ENCODE assay signal across 8 cellular contexts in the genomic region with DNA sequence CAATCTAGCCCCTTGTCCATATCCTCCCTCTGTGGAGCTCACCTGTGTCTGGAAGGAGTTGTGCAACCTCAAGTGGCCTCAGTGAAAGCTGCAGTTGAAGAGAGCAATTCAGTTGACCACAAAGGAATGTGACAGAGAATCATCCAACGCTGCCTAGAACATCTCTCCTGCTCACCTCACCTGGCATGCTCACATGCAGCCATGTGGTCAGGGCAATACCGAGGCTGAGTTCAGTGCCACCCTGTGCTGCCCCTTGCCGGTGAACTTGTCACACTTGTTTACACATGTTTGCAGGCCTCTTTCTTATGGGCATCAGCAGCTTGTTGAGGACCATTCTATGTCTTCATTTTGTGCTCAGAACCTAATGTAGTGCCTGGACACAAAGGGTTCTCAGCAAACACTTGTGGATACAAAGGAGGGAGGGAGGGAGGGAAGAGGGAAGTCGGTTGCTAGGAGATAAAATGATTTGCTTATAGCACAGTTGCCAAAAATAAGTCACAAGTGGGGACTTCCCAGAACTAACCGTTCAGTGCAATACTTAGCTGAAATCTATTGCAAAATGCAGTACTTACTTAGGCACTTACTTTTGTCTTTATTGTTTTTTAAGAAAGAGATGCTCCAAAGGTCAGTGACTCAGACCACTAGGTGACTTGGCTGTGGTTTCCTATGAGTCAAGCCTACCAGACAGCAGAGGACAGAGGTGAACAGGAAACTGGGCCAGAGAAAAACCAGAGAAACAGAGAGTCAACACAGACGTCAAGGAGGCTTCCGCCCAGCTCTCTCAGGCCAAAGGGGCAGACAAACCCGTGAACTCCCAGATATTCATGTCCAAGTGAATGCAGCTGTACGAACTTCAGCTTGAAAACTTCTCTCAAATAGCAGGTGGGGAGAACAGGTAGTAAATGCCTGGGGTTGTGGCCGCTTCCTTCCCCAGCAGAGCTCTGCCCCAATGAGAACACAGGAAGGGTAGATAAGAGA.
A peak's percentile ranks its signal among the peaks of the same experiment; 100 is the strongest.
DNase-seq lines count a peak whose midpoint lies in the region; ATAC-seq, FAIRE-seq and TF ChIP-seq lines count a peak whose summit lies in the region.

No MANE protein-coding gene starts in this region.

- TF ChIP-seq CTCF in Caco-2 (IDR thresholded peaks at IDR 0.05; ENCODE audit: insufficient read depth in 1 of 2, low read depth in 1 of 2, low read length in 1 of 2, severe bottlenecking in 1 of 2, unreplicated experiment in 1 of 2) (no peak), breast epithelium (IDR thresholded peaks at IDR 0.05) (peak; percentile 16 to 40 (median 22)), HepG2 (CRISPR knock-in tag; IDR thresholded peaks at IDR 0.05) (peak; percentile 40)

- no peaks in the 10 kb centered on the region for H3K79me2 ChIP-seq in HepG2 (ENCODE audit: insufficient read depth, low read length)

- no peaks in the 10 kb centered on the region for H3K36me3 Mint-ChIP-seq in Caco-2 (ENCODE audit: insufficient read depth, unreplicated experiment)

- CTCF ChIA-PET in Caco-2 (lab: Charles Lee), result no interaction called here
- CTCF ChIA-PET in HepG2 (lab: Yijun Ruan, JAX; ENCODE audit: low intra/inter-chr PET ratio, low total read pairs), result no interaction called here

- H3K27me3 ChIP-seq in Caco-2 (replicated peaks; ENCODE audit: control insufficient read depth, insufficient read depth, low read length) (no peaks in the 10 kb centered on the region), breast epithelium (no peaks in the 10 kb centered on the region), HepG2 (ENCODE audit: control insufficient read depth in 1 of 2, insufficient read depth in 2 of 2, low read length in 2 of 2) (no peaks in the 10 kb centered on the region)

- H3K27ac ChIP-seq in breast epithelium (peak overlapping the region; percentile 76 to 90), HepG2 (ENCODE audit: extremely low read length, insufficient read depth, low read length) (no peak overlapping the region)

- H3K9ac ChIP-seq in HepG2 (ENCODE audit: insufficient read depth, low read depth, low read length), result no peak overlapping the region

- ATAC-seq in HG03175 (IDR thresholded peaks at IDR 0.05; ENCODE audit: unreplicated experiment) (peak; percentile 96), HepG2 (peak; percentile 85)

- H4K20me1 ChIP-seq in HepG2 (ENCODE audit: insufficient read depth, low read length), result no peaks in the 10 kb centered on the region

- H3K27me3 Mint-ChIP-seq in Caco-2 (ENCODE audit: insufficient read depth, unreplicated experiment), result no peaks in the 10 kb centered on the region

- intact Hi-C loops in Caco-2 (cut with micrococcal nuclease; ENCODE audit: unreplicated experiment) (no loop called here), breast epithelium (cut with DNase I; ENCODE audit: low total_unique reads) (no loop called here), HepG2 (cut with micrococcal nuclease; ENCODE audit: unreplicated experiment) (no loop called here)

- peak overlapping the region; percentile 28; the same call in 1 of the 2 replicates for H3K4me2 ChIP-seq in HepG2 (ENCODE audit: low read depth, low read length)

- H3K9me3 Mint-ChIP-seq in Caco-2 (ENCODE audit: unreplicated experiment), result peaks cover 7% of the 10 kb centered on the region

- POLR2A ChIA-PET in Caco-2 (lab: Charles Lee) (no interaction called here), HepG2 (lab: Yijun Ruan, JAX) (no interaction called here)

- H3K4me3 ChIP-seq in Caco-2 (ENCODE audit: low read depth, low read length) (no peak overlapping the region), breast epithelium (peak overlapping the region in 1 of 3 donors; percentile 13), HepG2 (replicated peaks in 1 of 3; ENCODE audit: insufficient read depth in 1 of 3, low read depth in 2 of 3, low read length in 3 of 3) (no peak overlapping the region)

- TF ChIP-seq EP300 in HepG2 (IDR thresholded peaks at IDR 0.05; ENCODE audit: low read depth in 2 of 2, low read length in 2 of 2) (peak in 1 of 2 experiments; percentile 38; a peak in 1 of 4 replicates), HepG2 (CRISPR knock-in tag; IDR thresholded peaks at IDR 0.05; ENCODE audit: borderline replicate concordance) (no peak)

- no peak overlapping the region for H2AFZ ChIP-seq in HepG2 (ENCODE audit: low read length)

- TF ChIP-seq POLR2A in breast epithelium (IDR thresholded peaks at IDR 0.05) (no peak), HepG2 (IDR thresholded peaks at IDR 0.05; ENCODE audit: insufficient read depth in 1 of 2, low read depth in 2 of 2, low read length in 2 of 2) (no peak)

- H3K4me1 Mint-ChIP-seq in Caco-2 (ENCODE audit: low read depth, unreplicated experiment), result peaks cover 23% of the 10 kb centered on the region

- no peak for TF ChIP-seq RAD21 in HepG2 (CRISPR knock-in tag; IDR thresholded peaks at IDR 0.05)

- H3K27ac Mint-ChIP-seq in Caco-2 (ENCODE audit: unreplicated experiment), result peak overlapping the region; percentile 84

- no peaks in the 10 kb centered on the region for H3K36me3 ChIP-seq in Caco-2 (ENCODE audit: control insufficient read depth, insufficient read depth, low read length)
- H3K36me3 ChIP-seq in breast epithelium, result no peaks in the 10 kb centered on the region
- no peaks in the 10 kb centered on the region; a peak in 1 of 5 replicates for H3K36me3 ChIP-seq in HepG2 (replicated peaks in 1 of 2; ENCODE audit: control insufficient read depth in 1 of 2, insufficient read depth in 2 of 2, low read length in 2 of 2)

- H3K4me1 ChIP-seq in Caco-2 (peaks cover 16% of the 10 kb centered on the region), breast epithelium (peaks cover 15 to 21% of the 10 kb centered on the region in 2 donors), HepG2 (ENCODE audit: insufficient read depth, low read length) (peaks cover 18% of the 10 kb centered on the region)

- FAIRE-seq in HepG2 (lab: Jason Lieb, UNC), result peak; percentile 46

- 15% methylated on average over 10 of the region's 10 CpGs for WGBS in HepG2 (ENCODE audit: low lambda C conversion rate)

- BruUV-seq in Caco-2 (replicated peaks; lab: Mats Ljungman, UMichigan) (no TSS peak), HepG2 (replicated peaks; lab: Mats Ljungman, UMichigan) (no TSS peak)

- DNase-seq in Caco-2 (peak; percentile 44 to 57), GM19238 (ENCODE audit: insufficient read length, low spot score) (peak; percentile 54), NOMO-1 (lab: John Stamatoyannopoulos, UW; ENCODE audit: unreplicated experiment in 2 of 2) (peak; percentile 92 to 100), breast epithelium (ENCODE audit: low spot score in 2 of 2) (peak in 1 of 2 donors; percentile 75), HepG2 (ENCODE audit: low spot score) (peak; percentile 53), superior temporal gyrus (ENCODE audit: extremely low spot score) (peak; percentile 33), cortex of kidney (lab: John Stamatoyannopoulos, UW) (no peak)

- no peaks in the 10 kb centered on the region for H3K9me3 ChIP-seq in Caco-2
- no peaks in the 10 kb centered on the region for H3K9me3 ChIP-seq in breast epithelium
- no peaks in the 10 kb centered on the region for H3K9me3 ChIP-seq in HepG2 (ENCODE audit: low read length)

- in situ Hi-C loops in HepG2 (cut with HindIII; ENCODE audit: extremely low pct_ligation_motif_present, low pct_unique_long_range_greater_than_20kb), result no loop called here

- no peak overlapping the region for H3K4me3 Mint-ChIP-seq in Caco-2 (ENCODE audit: unreplicated experiment)

TF ChIP-seq in HepG2, 621 proteins besides CTCF, POLR2A, EP300 and RAD21 (continues in another document):
- TF ChIP-seq ZNF644 (CRISPR knock-in tag; IDR thresholded peaks at IDR 0.05; ENCODE audit: low read depth), result no peak
- no peak for TF ChIP-seq KLF12 (CRISPR knock-in tag; IDR thresholded peaks at IDR 0.05; ENCODE audit: borderline replicate concordance)
- TF ChIP-seq ZNF12 (CRISPR knock-in tag; IDR thresholded peaks at IDR 0.05), result no peak
- peak; percentile 27; the same call in 1 of the 2 replicates for TF ChIP-seq FOXA3 (CRISPR knock-in tag; IDR thresholded peaks at IDR 0.05)
- TF ChIP-seq SP4 (CRISPR knock-in tag; IDR thresholded peaks at IDR 0.05), result no peak
- 0 out of 4 replicates have a peak, but pooled peaks of 1 of the 2 experiments have one; percentile 32 for TF ChIP-seq NR2F1 (CRISPR knock-in tag; IDR thresholded peaks at IDR 0.05)
- TF ChIP-seq TARDBP (CRISPR knock-in tag; IDR thresholded peaks at IDR 0.05), result no peak
- TF ChIP-seq GABPB1 (CRISPR knock-in tag; IDR thresholded peaks at IDR 0.05), result peak; percentile 22; the same call in 1 of the 2 replicates
- TF ChIP-seq ZNF549 (CRISPR knock-in tag; IDR thresholded peaks at IDR 0.05), result no peak

Comparison
In these comparisons a context has a peak if more than half of its experiments do, and no peak if none do; other contexts are left out.
1. CTCF ChIP-seq: peak in breast epithelium (3 of 3) and HepG2 (single experiment); none in Caco-2 (0 of 2).